Comparison of ENCODE assay signal across 1 cellular context in genomic region chr20:50099565-50099991, GRCh38.
TF ChIP-seq lines count a peak whose summit lies in the region.

No MANE protein-coding gene starts in this region.

TF ChIP-seq in K562, 482 proteins besides CTCF, POLR2A, EP300 and RAD21:
- TF ChIP-seq RFX5 (IDR thresholded peaks at IDR 0.05; ENCODE audit: low read depth, low read length) (no peak), ZMIZ1 (IDR thresholded peaks at IDR 0.05; ENCODE audit: low read depth in 2 of 2, low read length in 2 of 2) (no peak), ZNF79 (CRISPR knock-in tag; IDR thresholded peaks at IDR 0.05; ENCODE audit: low read depth) (no peak), GATA2 (CRISPR knock-in tag; IDR thresholded peaks at IDR 0.05) (no peak), TFAP4 (CRISPR knock-in tag; IDR thresholded peaks at IDR 0.05; ENCODE audit: borderline replicate concordance) (no peak), HSF4 (CRISPR knock-in tag; IDR thresholded peaks at IDR 0.05; ENCODE audit: borderline replicate concordance) (no peak), PCBP1 (IDR thresholded peaks at IDR 0.05; ENCODE audit: low read depth, low read length, poor library complexity, severe bottlenecking) (no peak), CBFA2T3 (IDR thresholded peaks at IDR 0.05) (no peak)
- TF ChIP-seq, protein P1, sequence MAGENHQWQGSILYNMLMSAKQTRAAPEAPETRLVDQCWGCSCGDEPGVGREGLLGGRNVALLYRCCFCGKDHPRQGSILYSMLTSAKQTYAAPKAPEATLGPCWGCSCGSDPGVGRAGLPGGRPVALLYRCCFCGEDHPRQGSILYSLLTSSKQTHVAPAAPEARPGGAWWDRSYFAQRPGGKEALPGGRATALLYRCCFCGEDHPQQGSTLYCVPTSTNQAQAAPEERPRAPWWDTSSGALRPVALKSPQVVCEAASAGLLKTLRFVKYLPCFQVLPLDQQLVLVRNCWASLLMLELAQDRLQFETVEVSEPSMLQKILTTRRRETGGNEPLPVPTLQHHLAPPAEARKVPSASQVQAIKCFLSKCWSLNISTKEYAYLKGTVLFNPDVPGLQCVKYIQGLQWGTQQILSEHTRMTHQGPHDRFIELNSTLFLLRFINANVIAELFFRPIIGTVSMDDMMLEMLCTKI (IDR thresholded peaks at IDR 0.05; ENCODE audit: partially characterized antibody), result no peak
